Comparison of ENCODE assay signal across 8 cellular contexts in genomic region chr9:127698985-127699670, GRCh38. TPM values are rescaled to one million over a fixed set of nuclear protein-coding genes. Genes with fewer than 3 reads are reported as not detected.
DNase-seq lines count a peak whose midpoint lies in the region; TF ChIP-seq lines count a peak whose summit lies in the region.

No MANE protein-coding gene starts in this region.

- no peak overlapping the region for H2BK5ac ChIP-seq in mesenchymal stem cell (ENCODE audit: low read depth, low read length, poor library complexity, severe bottlenecking)

- H3K14ac ChIP-seq in mesenchymal stem cell (ENCODE audit: low read length in 2 of 2): no peak overlapping the region

- peak overlapping the region; percentile 77 for H3K4me3 Mint-ChIP-seq in endothelial cell (ENCODE audit: unreplicated experiment)

- no peak overlapping the region for H3K27ac ChIP-seq in mesenchymal stem cell (ENCODE audit: low read length, poor library complexity, severe bottlenecking)

- H3K9ac ChIP-seq in mesenchymal stem cell (ENCODE audit: low read length): peak overlapping the region; percentile 86

- H3K79me1 ChIP-seq in mesenchymal stem cell (replicated peaks; ENCODE audit: low read length, poor library complexity, severe bottlenecking): no peaks in the 10 kb centered on the region

- H3K9me3 Mint-ChIP-seq in endothelial cell (ENCODE audit: unreplicated experiment): no peaks in the 10 kb centered on the region

- peak overlapping the region; percentile 13 for H3K4me2 ChIP-seq in mesenchymal stem cell (ENCODE audit: low read length, poor library complexity, severe bottlenecking)

- WGBS in mesenchymal stem cell: 22% methylated on average over 41 of the region's 41 CpGs

- H2BK12ac ChIP-seq in mesenchymal stem cell (ENCODE audit: low read length in 2 of 2): no peak overlapping the region

- peak overlapping the region; percentile 8 to 84 for H3K4ac ChIP-seq in mesenchymal stem cell (ENCODE audit: low read depth in 1 of 2, low read length in 2 of 2)

- no peaks in the 10 kb centered on the region for H3K9me3 ChIP-seq in mesenchymal stem cell (ENCODE audit: control insufficient read depth, low read length)

- H3K36me3 ChIP-seq in mesenchymal stem cell (ENCODE audit: control insufficient read depth in 1 of 2, insufficient read depth in 2 of 2, low read depth in 1 of 2, low read length in 2 of 2): peaks cover 5 to 6% of the 10 kb centered on the region in 2 experiments

- H2AK5ac ChIP-seq in mesenchymal stem cell (ENCODE audit: low read length, severe bottlenecking): no peak overlapping the region

- H4K91ac ChIP-seq in mesenchymal stem cell (ENCODE audit: low read length): peak overlapping the region; percentile 77

- peaks cover 6% of the 10 kb centered on the region for H3K4me1 Mint-ChIP-seq in endothelial cell (ENCODE audit: unreplicated experiment)

- peaks cover 5% of the 10 kb centered on the region for H3K27me3 Mint-ChIP-seq in endothelial cell (ENCODE audit: unreplicated experiment)

- DNase-seq in EL (peak; percentile 97), HFF-Myc (ENCODE audit: extremely low read depth, low read depth) (peak; percentile 94), NCI-H460 (ENCODE audit: extremely low read depth, low read depth) (peak; percentile 96), activated T-cell treated with anti-CD3 and anti-CD28 coated beads for 1 hour (ENCODE audit: low read depth) (peak; percentile 67), endothelial cell (ENCODE audit: low spot score) (peak; percentile 91), mesenchymal stem cell (peak; percentile 94), DMS79 (lab: John Stamatoyannopoulos, UW) (no peak)
- DNase-seq in stimulated activated CD4-positive, alpha-beta T cell treated with anti-CD3 and anti-CD28 coated beads, TNF-alpha, amount 100 ng/mL, for 48 hours (ENCODE audit: low read depth in 3 of 3): peak; percentile 81 to 82 (median 81)

- H3K4me3 ChIP-seq in HFF-Myc (replicated peaks; ENCODE audit: low read depth, low read length) (no peak overlapping the region), mesenchymal stem cell (ENCODE audit: insufficient read depth in 1 of 2, low read depth in 1 of 2, low read length in 2 of 2) (peak overlapping the region in 1 of 2 experiments; percentile 70)

- no peak for TF ChIP-seq CTCF in HFF-Myc (IDR thresholded peaks at IDR 0.05; ENCODE audit: low read depth, low read length, missing control alignments)
- no peak for TF ChIP-seq CTCF in endothelial cell (IDR thresholded peaks at IDR 0.05; ENCODE audit: unreplicated experiment)

- H2BK120ac ChIP-seq in mesenchymal stem cell (ENCODE audit: low read depth, low read length): no peak overlapping the region

- H3K18ac ChIP-seq in mesenchymal stem cell (ENCODE audit: low read depth in 1 of 2, low read length in 2 of 2): peak overlapping the region; percentile 75 to 76

- H3K23ac ChIP-seq in mesenchymal stem cell (ENCODE audit: low read length in 2 of 2): no peak overlapping the region

- no peak overlapping the region for H2AFZ ChIP-seq in mesenchymal stem cell (ENCODE audit: low read depth, low read length)

- H3K36me3 Mint-ChIP-seq in endothelial cell (ENCODE audit: low read depth, unreplicated experiment): peaks cover 13% of the 10 kb centered on the region

- peaks cover 0 to 2% of the 10 kb centered on the region in 2 experiments for H3K27me3 ChIP-seq in mesenchymal stem cell (ENCODE audit: control insufficient read depth in 1 of 2, insufficient read depth in 1 of 2, low read length in 2 of 2)

- peak overlapping the region; percentile 87 for H3K27ac Mint-ChIP-seq in endothelial cell (ENCODE audit: unreplicated experiment)

- H4K8ac ChIP-seq in mesenchymal stem cell (ENCODE audit: low read length): peak overlapping the region; percentile 97

- peaks cover 3% of the 10 kb centered on the region for H3K4me1 ChIP-seq in mesenchymal stem cell (ENCODE audit: control insufficient read depth, insufficient read depth, low read depth, low read length)

- H2BK15ac ChIP-seq in mesenchymal stem cell (ENCODE audit: low read depth, poor library complexity, severe bottlenecking): no peak overlapping the region

RNA-seq across cellular contexts. Expression of gene CFAP157, which starts 7.7 kb away (rescaled TPM):
- not detected in 2 replicates for total RNA-seq in NCI-H460 (2014; rRNA removed; shearing (Covaris generic))
- not detected in 2 replicates for polyA plus RNA-seq in NCI-H460 (2014; cell fraction: nucleus; rRNA removed)
- total RNA-seq in endothelial cell (ENCODE audit: unreplicated experiment): 0.85 TPM
- not detected for polyA plus RNA-seq in mesenchymal stem cell (2013, experiment 1 of 2)
- polyA plus RNA-seq in mesenchymal stem cell (2013, experiment 2 of 2): 0.03 TPM

RNA-seq across cellular contexts. Expression of gene PTRH1, which starts 16.3 kb away (rescaled TPM):
- total RNA-seq in NCI-H460 (2014; rRNA removed; shearing (Covaris generic)): 12.1 and 13.8 TPM in 2 replicates
- 22.9 and 50.3 TPM in 2 replicates for polyA plus RNA-seq in NCI-H460 (2014; cell fraction: nucleus; rRNA removed)
- 15.3 TPM for total RNA-seq in endothelial cell (ENCODE audit: unreplicated experiment)
- 12.3 TPM for polyA plus RNA-seq in mesenchymal stem cell (2013, experiment 1 of 2)
- 12.2 TPM for polyA plus RNA-seq in mesenchymal stem cell (2013, experiment 2 of 2)

RNA-seq across cellular contexts. Expression of gene TTC16, which starts 16.8 kb away (rescaled TPM):
- 0.20 TPM in 1 of 2 replicates, not detected in the other for total RNA-seq in NCI-H460 (2014; rRNA removed; shearing (Covaris generic))
- 0.11 and 0.18 TPM in 2 replicates for polyA plus RNA-seq in NCI-H460 (2014; cell fraction: nucleus; rRNA removed)
- 0.08 TPM for total RNA-seq in endothelial cell (ENCODE audit: unreplicated experiment)
- polyA plus RNA-seq in mesenchymal stem cell (2013, experiment 1 of 2): not detected
- not detected for polyA plus RNA-seq in mesenchymal stem cell (2013, experiment 2 of 2)

RNA-seq across cellular contexts. Expression of gene TOR2A, which starts 36.0 kb away (rescaled TPM):
- 8.9 and 10.5 TPM in 2 replicates for total RNA-seq in NCI-H460 (2014; rRNA removed; shearing (Covaris generic))
- 27.7 and 31.5 TPM in 2 replicates for polyA plus RNA-seq in NCI-H460 (2014; cell fraction: nucleus; rRNA removed)
- total RNA-seq in endothelial cell (ENCODE audit: unreplicated experiment): 29.1 TPM
- 16.9 TPM for polyA plus RNA-seq in mesenchymal stem cell (2013, experiment 1 of 2)
- polyA plus RNA-seq in mesenchymal stem cell (2013, experiment 2 of 2): 16.5 TPM
